ENCODE assay signal across 22 cellular contexts in the genomic region with DNA sequence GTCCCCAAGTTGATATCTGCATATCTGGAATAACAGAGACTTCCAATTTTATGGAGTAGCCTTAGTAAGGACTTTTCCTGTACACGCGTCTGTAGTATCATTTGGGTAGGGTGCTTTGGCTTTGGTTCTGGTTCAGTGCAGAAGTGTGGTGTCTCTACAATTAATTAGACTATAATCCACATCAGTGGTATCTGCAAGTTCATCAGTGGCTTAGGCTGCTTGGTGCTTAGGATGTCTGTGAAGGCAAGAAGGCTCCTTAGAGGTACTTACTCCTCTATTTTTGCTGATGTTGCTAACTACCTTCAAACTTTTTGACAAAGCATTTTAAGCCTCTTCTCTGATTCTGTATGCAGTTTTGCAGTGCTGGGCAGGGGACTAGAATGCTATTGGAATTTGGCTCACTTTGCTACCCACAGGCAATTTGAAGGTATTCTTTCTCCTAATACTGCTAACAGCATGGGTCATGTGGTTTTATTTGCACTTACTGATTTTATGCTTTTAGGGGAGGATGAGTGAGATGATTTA. TPM values are rescaled to one million over a fixed set of nuclear protein-coding genes. Genes with fewer than 3 reads are reported as not detected.
DNase-seq lines count a peak whose midpoint lies in the region; ATAC-seq and TF ChIP-seq lines count a peak whose summit lies in the region.
"Had no signal": no experiment of that assay in that cellular context is flagged by ENCODE, and none has a peak within 500 bp of the region (broad histone marks: within the 10 kb centered on the region; RNA-seq: fewer than 3 reads in every experiment).

No MANE protein-coding gene starts in this region.

- peaks cover 32% of the 10 kb centered on the region for H3K9me3 Mint-ChIP-seq in activated CD4-positive, alpha-beta T cell treated with anti-CD3 and anti-CD28 coated beads for 36 hours (ENCODE audit: low read depth)
- H3K9me3 Mint-ChIP-seq in activated CD4-positive, alpha-beta T cell treated with anti-CD3 and anti-CD28 coated beads, Interleukin-2, amount 10 ng/mL, durations not matched to agents 24 days and 14 days: peaks cover 23% of the 10 kb centered on the region
- peaks cover 100% of the 10 kb centered on the region for H3K9me3 Mint-ChIP-seq in endodermal cell

- no peaks in the 10 kb centered on the region for H3K27me3 Mint-ChIP-seq in activated CD4-positive, alpha-beta T cell treated with anti-CD3 and anti-CD28 coated beads for 36 hours
- no peaks in the 10 kb centered on the region for H3K27me3 Mint-ChIP-seq in activated CD4-positive, alpha-beta T cell treated with anti-CD3 and anti-CD28 coated beads, Interleukin-2, amount 10 ng/mL, durations not matched to agents 24 days and 14 days
- peaks cover 77% of the 10 kb centered on the region for H3K27me3 Mint-ChIP-seq in endodermal cell (ENCODE audit: insufficient read depth)
- H3K27me3 Mint-ChIP-seq: B cell; CD4-positive, CD25-positive, alpha-beta regulatory T cell had no signal

- ATAC-seq in activated CD4-positive, alpha-beta T cell treated with anti-CD3 and anti-CD28 coated beads for 36 hours: no peak
- ATAC-seq in omental fat pad (ENCODE audit: low FRiP score) (no peak), GM19395 (IDR thresholded peaks at IDR 0.05; ENCODE audit: unreplicated experiment) (no peak)
- ATAC-seq: CD8-positive, alpha-beta T cell; GM12878; GM23338; HCT116 had no signal

- no peaks in the 10 kb centered on the region for H3K4me1 Mint-ChIP-seq in activated CD4-positive, alpha-beta T cell treated with anti-CD3 and anti-CD28 coated beads for 36 hours
- no peaks in the 10 kb centered on the region for H3K4me1 Mint-ChIP-seq in activated CD4-positive, alpha-beta T cell treated with anti-CD3 and anti-CD28 coated beads, Interleukin-2, amount 10 ng/mL, durations not matched to agents 24 days and 14 days
- H3K4me1 Mint-ChIP-seq in endodermal cell: no peaks in the 10 kb centered on the region
- H3K4me1 Mint-ChIP-seq: B cell; CD4-positive, CD25-positive, alpha-beta regulatory T cell; GM23338 had no signal

- intact Hi-C loops in activated CD4-positive, alpha-beta T cell treated with anti-CD3 and anti-CD28 coated beads for 36 hours (cut with DNase I, micrococcal nuclease): no loop called here
- intact Hi-C loops in activated CD4-positive, alpha-beta T cell treated with anti-CD3 and anti-CD28 coated beads, Interleukin-2, amount 10 ng/mL, durations not matched to agents 24 days and 14 days (cut with micrococcal nuclease): no loop called here

- no peak for DNase-seq in activated CD4-positive, alpha-beta T cell treated with anti-CD3 and anti-CD28 coated beads for 36 hours
- no peak for DNase-seq in activated CD4-positive, alpha-beta T cell treated with anti-CD3 and anti-CD28 coated beads, Interleukin-2, amount 10 ng/mL, durations not matched to agents 24 days and 14 days
- no peak for DNase-seq in endodermal cell
- DNase-seq in osteoblast (ENCODE audit: insufficient read length, low spot score, missing footprints): peak; percentile 15
- no peak for DNase-seq in DMS153 treated with DMSO at 0.1 percent for 48 hours (lab: John Stamatoyannopoulos, UW; ENCODE audit: unreplicated experiment)
- DNase-seq in omental fat pad (ENCODE audit: low spot score): no peak
- DNase-seq: Caco-2; CD4-positive, CD25-positive, alpha-beta regulatory T cell; CD8-positive, alpha-beta T cell; DMS153; DMS79; EL; GDM1; H9 had no signal

- H3K27me3 ChIP-seq in endodermal cell (ENCODE audit: control insufficient read depth, insufficient read depth, low read length, poor library complexity, severe bottlenecking): no peaks in the 10 kb centered on the region
- no peaks in the 10 kb centered on the region for H3K27me3 ChIP-seq in osteoblast (ENCODE audit: insufficient read depth, low read length)
- H3K27me3 ChIP-seq: BLaER1 had no signal

- 100% methylated on average over 2 of the region's 2 CpGs; no CpG with 5 or more reads in 1 of the 2 experiments for WGBS in endodermal cell (ENCODE audit: insufficient coverage in 1 of 2, insufficient read length in 1 of 2), 2 experiments

- H3K4me2 ChIP-seq in osteoblast (ENCODE audit: insufficient read depth, low read length): no peak overlapping the region
- H3K4me2 ChIP-seq: BLaER1, GM23338 had no signal

- POLR2A ChIA-PET in activated CD4-positive, alpha-beta T cell treated with anti-CD3 and anti-CD28 coated beads for 36 hours (lab: Charles Lee): no interaction called here

- CTCF ChIA-PET in activated CD4-positive, alpha-beta T cell treated with anti-CD3 and anti-CD28 coated beads for 36 hours (lab: Charles Lee): interaction anchor here (0.7 kb wide), 1 partner anchor 13 kb away, joined by 3 read pairs; no protein-coding TSS in a partner anchor

- H3K36me3 ChIP-seq in endodermal cell (ENCODE audit: control insufficient read depth, insufficient read depth, low read length) (no peaks in the 10 kb centered on the region), osteoblast (ENCODE audit: insufficient read depth, low read length) (no peaks in the 10 kb centered on the region)

- H2AFZ ChIP-seq in osteoblast (ENCODE audit: low read length): no peak overlapping the region
- H2AFZ ChIP-seq: GM23338 had no signal

- H3K27ac ChIP-seq in endodermal cell (ENCODE audit: low read depth, low read length): no peak overlapping the region
- H3K27ac ChIP-seq in osteoblast (ENCODE audit: low read depth, low read length): no peak overlapping the region
- H3K27ac ChIP-seq: 22Rv1, BLaER1, C4-2B had no signal

- peaks cover 33% of the 10 kb centered on the region for H3K36me3 Mint-ChIP-seq in activated CD4-positive, alpha-beta T cell treated with anti-CD3 and anti-CD28 coated beads for 36 hours (ENCODE audit: low read depth)
- peaks cover 14% of the 10 kb centered on the region for H3K36me3 Mint-ChIP-seq in activated CD4-positive, alpha-beta T cell treated with anti-CD3 and anti-CD28 coated beads, Interleukin-2, amount 10 ng/mL, durations not matched to agents 24 days and 14 days (ENCODE audit: low read depth)
- H3K36me3 Mint-ChIP-seq in endodermal cell (ENCODE audit: low read depth): peaks cover 8% of the 10 kb centered on the region

- TF ChIP-seq CTCF in endodermal cell (conservative IDR thresholded peaks at IDR 0.05): no peak
- no peak for TF ChIP-seq CTCF in osteoblast (IDR thresholded peaks at IDR 0.05; ENCODE audit: extremely low read depth, low read depth, low read length)
- no peak for TF ChIP-seq CTCF in omental fat pad (IDR thresholded peaks at IDR 0.05)

- H3K4me1 ChIP-seq in endodermal cell (ENCODE audit: control insufficient read depth, insufficient read depth, low read length): no peaks in the 10 kb centered on the region
- no peaks in the 10 kb centered on the region for H3K4me1 ChIP-seq in osteoblast (ENCODE audit: insufficient read depth, low read length)
- H3K4me1 ChIP-seq: BLaER1, Caco-2 had no signal

- H3K4me3 ChIP-seq in endodermal cell (ENCODE audit: low read length) (peak overlapping the region; percentile 56), osteoblast (ENCODE audit: insufficient read depth, low read length) (no peak overlapping the region)
- H3K4me3 ChIP-seq: BLaER1, GM12878, GM23338 had no signal

- H4K20me1 ChIP-seq in osteoblast (ENCODE audit: insufficient read depth, low read length): no peaks in the 10 kb centered on the region
- H4K20me1 ChIP-seq: BLaER1 had no signal

- no peaks in the 10 kb centered on the region for H3K79me2 ChIP-seq in osteoblast (ENCODE audit: insufficient read depth, low read length)

- H3K9me3 ChIP-seq in endodermal cell (ENCODE audit: control insufficient read depth, low read length): peaks cover 86% of the 10 kb centered on the region
- H3K9me3 ChIP-seq in osteoblast (ENCODE audit: low read depth, low read length): peaks cover 28% of the 10 kb centered on the region

- H3K9ac ChIP-seq in endodermal cell (ENCODE audit: extremely low read depth, low read length, poor library complexity, severe bottlenecking): no peak overlapping the region
- H3K9ac ChIP-seq: BLaER1 had no signal

- H3K4me3 Mint-ChIP-seq in activated CD4-positive, alpha-beta T cell treated with anti-CD3 and anti-CD28 coated beads for 36 hours: no peak overlapping the region
- H3K4me3 Mint-ChIP-seq in activated CD4-positive, alpha-beta T cell treated with anti-CD3 and anti-CD28 coated beads, Interleukin-2, amount 10 ng/mL, durations not matched to agents 24 days and 14 days: no peak overlapping the region
- no peak overlapping the region for H3K4me3 Mint-ChIP-seq in endodermal cell
- H3K4me3 Mint-ChIP-seq: B cell; CD8-positive, alpha-beta T cell; GM23338; H9 had no signal

- peak overlapping the region; percentile 6 for H3K27ac Mint-ChIP-seq in activated CD4-positive, alpha-beta T cell treated with anti-CD3 and anti-CD28 coated beads for 36 hours
- H3K27ac Mint-ChIP-seq in activated CD4-positive, alpha-beta T cell treated with anti-CD3 and anti-CD28 coated beads, Interleukin-2, amount 10 ng/mL, durations not matched to agents 24 days and 14 days: no peak overlapping the region
- H3K27ac Mint-ChIP-seq in endodermal cell: no peak overlapping the region
- H3K27ac Mint-ChIP-seq: B cell; CD4-positive, CD25-positive, alpha-beta regulatory T cell; CD8-positive, alpha-beta T cell; GM23338; H9 had no signal

RNA-seq across cellular contexts. Expression of gene KCNQ1OT1, which starts 49.4 kb away (rescaled TPM):
- total RNA-seq in activated CD4-positive, alpha-beta T cell treated with anti-CD3 and anti-CD28 coated beads for 36 hours: under 1 TPM; 0.16 TPM
- total RNA-seq in activated CD4-positive, alpha-beta T cell treated with anti-CD3 and anti-CD28 coated beads, Interleukin-2, amount 10 ng/mL, durations not matched to agents 24 days and 14 days: 0.59 and 0.61 TPM in 2 replicates
- total RNA-seq in endodermal cell (1 to 10 TPM; 5.2 to 6.9 TPM), osteoblast (5.1 and 6.2 TPM in 2 replicates), omental fat pad (1 to 10 TPM; 3.4 to 9.7 (median 6.2) TPM)
- 0.71 TPM for polyA plus RNA-seq in endodermal cell (2013, experiment 1 of 2)
- 0.99 TPM for polyA plus RNA-seq in endodermal cell (2013, experiment 2 of 2)
